17 cellular contexts compared by ENCODE assay signal in genomic region chr15:100726070-100726420, GRCh38.
DNase-seq lines count a peak whose midpoint lies in the region; ATAC-seq and TF ChIP-seq lines count a peak whose summit lies in the region.
"Had no signal": no experiment of that assay in that cellular context is flagged by ENCODE, and none has a peak within 500 bp of the region (broad histone marks: within the 10 kb centered on the region; RNA-seq: fewer than 3 reads in every experiment).

No MANE protein-coding gene starts in this region.

- H3K27me3 ChIP-seq in RWPE2 (ENCODE audit: insufficient read depth, poor library complexity, severe bottlenecking) = no peaks in the 10 kb centered on the region
- peaks cover 0 to 14% (median 0%) of the 10 kb centered on the region in 3 donors for H3K27me3 ChIP-seq in skeletal muscle tissue (ENCODE audit: control insufficient read depth in 3 of 3, insufficient read depth in 3 of 3, low read length in 3 of 3)
- H3K27me3 ChIP-seq: suprapubic skin had no signal

- H3K27ac ChIP-seq in RWPE2 (ENCODE audit: poor library complexity, severe bottlenecking) = peak overlapping the region; percentile 100
- peak overlapping the region; percentile 71 for H3K27ac ChIP-seq in epithelial cell of prostate
- H3K27ac ChIP-seq in skeletal muscle tissue (ENCODE audit: low read depth, low read length) = peak overlapping the region; percentile 40
- H3K27ac ChIP-seq: suprapubic skin had no signal

- H3K36me3 ChIP-seq in RWPE2 (ENCODE audit: low read depth) = no peaks in the 10 kb centered on the region
- H3K36me3 ChIP-seq in skeletal muscle tissue (ENCODE audit: control insufficient read depth in 3 of 3, insufficient read depth in 3 of 3, low read length in 3 of 3) = no peaks in the 10 kb centered on the region
- H3K36me3 ChIP-seq: suprapubic skin had no signal

- no peak for TF ChIP-seq CTCF in GM10248 (IDR thresholded peaks at IDR 0.05; ENCODE audit: control extremely low read depth, extremely low read depth, low read depth, missing control alignments)
- no peak for TF ChIP-seq CTCF in RWPE2 (IDR thresholded peaks at IDR 0.05; ENCODE audit: poor library complexity, severe bottlenecking)

- H3K4me1 ChIP-seq in RWPE2 (ENCODE audit: insufficient read depth, poor library complexity, severe bottlenecking) = peaks cover 45% of the 10 kb centered on the region
- H3K4me1 ChIP-seq in skeletal muscle tissue (ENCODE audit: control insufficient read depth in 3 of 3, insufficient read depth in 3 of 3, low read length in 3 of 3) = peaks cover 8 to 15% (median 13%) of the 10 kb centered on the region in 3 donors

- H3K9ac ChIP-seq in skeletal muscle tissue (ENCODE audit: low read depth in 1 of 3, low read length in 3 of 3) = no peak overlapping the region
- H3K9ac ChIP-seq: GM23248 had no signal

- H3K9me3 ChIP-seq in RWPE2 (ENCODE audit: severe bottlenecking) (no peaks in the 10 kb centered on the region), skeletal muscle tissue (ENCODE audit: control insufficient read depth in 3 of 3, low read length in 3 of 3) (no peaks in the 10 kb centered on the region)
- H3K9me3 ChIP-seq: suprapubic skin had no signal

- DNase-seq in GM10248 (ENCODE audit: extremely low spot score) (peak; percentile 12), RWPE2 (ENCODE audit: low spot score) (peak; percentile 55), epithelial cell of prostate (ENCODE audit: low read depth, low spot score) (no peak)
- DNase-seq: activated CD4-positive, CD25-positive, alpha-beta regulatory T cell treated with anti-CD3 and anti-CD28 coated beads, Interleukin-2, amount 50 U/mL, for 72 hours; activated gamma-delta T cell; activated T-cell treated with anti-CD3 and anti-CD28 coated beads, Interleukin-2, amount 50 U/mL, for 1 hour; CD4-positive, CD25-positive, alpha-beta regulatory T cell; cortex of kidney; OCI-M1; Right ventricle myocardium superior had no signal

- ATAC-seq in RWPE2 (ENCODE audit: low read depth) (no peak), HG02678 (IDR thresholded peaks at IDR 0.05; ENCODE audit: unreplicated experiment) (no peak), GM21423 (IDR thresholded peaks at IDR 0.05; ENCODE audit: unreplicated experiment) (no peak), HG02852 (IDR thresholded peaks at IDR 0.05; ENCODE audit: unreplicated experiment) (no peak)
- ATAC-seq: stimulated activated effector memory CD8-positive, alpha-beta T cell treated with anti-CD3 and anti-CD28 coated beads, Interleukin-12 subunit alpha, Interleukin-12 subunit beta, amount 100 ng/mL, for 72 hours had no signal

- POLR2A ChIA-PET in GM10248 (lab: Yijun Ruan, JAX) = no interaction called here

- CTCF ChIA-PET in GM10248 (lab: Yijun Ruan, JAX) = interaction anchor here (1.4 kb wide), 1 partner anchor 282 kb away, joined by 3 read pairs; no protein-coding TSS in a partner anchor

- H3K4me3 ChIP-seq in RWPE2 (ENCODE audit: severe bottlenecking) = no peak overlapping the region
- H3K4me3 ChIP-seq in skeletal muscle tissue (ENCODE audit: low read length in 3 of 3) = no peak overlapping the region
- H3K4me3 ChIP-seq: GM23248, suprapubic skin had no signal

Comparison
In these comparisons a context has a peak if more than half of its experiments do, and no peak if none do; other contexts are left out.
1. H3K27ac ChIP-seq: peak in every context shown above with its lines; median percentile 100 in RWPE2; 71 in epithelial cell of prostate; 40 in skeletal muscle tissue.